1 cellular context compared by ENCODE assay signal in the genomic region with DNA sequence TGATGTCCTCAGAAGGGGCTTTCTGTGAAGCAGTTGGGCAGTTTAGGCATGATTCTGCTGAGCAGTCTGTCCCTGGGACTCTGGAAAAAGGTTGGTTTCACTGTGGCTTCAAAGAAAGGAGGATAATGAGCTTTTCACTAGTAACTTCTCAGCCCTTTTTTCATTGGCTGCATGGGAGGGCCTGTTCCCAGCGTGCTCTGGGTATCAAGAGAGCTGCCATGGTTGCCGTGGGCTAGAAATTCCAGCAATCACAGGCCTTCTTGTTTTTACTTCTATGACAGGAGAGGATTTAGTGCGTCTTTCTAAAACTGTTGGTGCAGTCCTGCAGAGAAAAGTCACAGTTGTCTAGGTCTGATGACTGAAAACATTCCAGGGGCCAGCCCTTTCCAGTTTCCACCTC.
TF ChIP-seq lines count a peak whose summit lies in the region.

No MANE protein-coding gene starts in this region.

TF ChIP-seq in SK-N-SH treated with all-trans-retinoic acid at 6 μM for 48 hours, 23 proteins besides CTCF, POLR2A, EP300 and RAD21 (continued from another document):
- TF ChIP-seq PPARA (CRISPR knock-in tag; IDR thresholded peaks at IDR 0.05; ENCODE audit: borderline replicate concordance): no peak
- TF ChIP-seq TCF4 (CRISPR knock-in tag; IDR thresholded peaks at IDR 0.05; ENCODE audit: borderline replicate concordance): no peak
- no peak for TF ChIP-seq GLIS3 (CRISPR knock-in tag; IDR thresholded peaks at IDR 0.05)
- TF ChIP-seq, protein P1, sequence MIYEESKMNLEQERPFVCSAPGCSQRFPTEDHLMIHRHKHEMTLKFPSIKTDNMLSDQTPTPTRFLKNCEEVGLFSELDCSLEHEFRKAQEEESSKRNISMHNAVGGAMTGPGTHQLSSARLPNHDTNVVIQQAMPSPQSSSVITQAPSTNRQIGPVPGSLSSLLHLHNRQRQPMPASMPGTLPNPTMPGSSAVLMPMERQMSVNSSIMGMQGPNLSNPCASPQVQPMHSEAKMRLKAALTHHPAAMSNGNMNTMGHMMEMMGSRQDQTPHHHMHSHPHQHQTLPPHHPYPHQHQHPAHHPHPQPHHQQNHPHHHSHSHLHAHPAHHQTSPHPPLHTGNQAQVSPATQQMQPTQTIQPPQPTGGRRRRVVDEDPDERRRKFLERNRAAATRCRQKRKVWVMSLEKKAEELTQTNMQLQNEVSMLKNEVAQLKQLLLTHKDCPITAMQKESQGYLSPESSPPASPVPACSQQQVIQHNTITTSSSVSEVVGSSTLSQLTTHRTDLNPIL (CRISPR knock-in tag; IDR thresholded peaks at IDR 0.05; ENCODE audit: low read depth): no peak
- no peak for TF ChIP-seq CSRNP3 (CRISPR knock-in tag; IDR thresholded peaks at IDR 0.05)
- no peak for TF ChIP-seq CSDC2 (CRISPR knock-in tag; IDR thresholded peaks at IDR 0.05)
- TF ChIP-seq ZFP3 (CRISPR knock-in tag; IDR thresholded peaks at IDR 0.05): no peak
- TF ChIP-seq, protein P2, sequence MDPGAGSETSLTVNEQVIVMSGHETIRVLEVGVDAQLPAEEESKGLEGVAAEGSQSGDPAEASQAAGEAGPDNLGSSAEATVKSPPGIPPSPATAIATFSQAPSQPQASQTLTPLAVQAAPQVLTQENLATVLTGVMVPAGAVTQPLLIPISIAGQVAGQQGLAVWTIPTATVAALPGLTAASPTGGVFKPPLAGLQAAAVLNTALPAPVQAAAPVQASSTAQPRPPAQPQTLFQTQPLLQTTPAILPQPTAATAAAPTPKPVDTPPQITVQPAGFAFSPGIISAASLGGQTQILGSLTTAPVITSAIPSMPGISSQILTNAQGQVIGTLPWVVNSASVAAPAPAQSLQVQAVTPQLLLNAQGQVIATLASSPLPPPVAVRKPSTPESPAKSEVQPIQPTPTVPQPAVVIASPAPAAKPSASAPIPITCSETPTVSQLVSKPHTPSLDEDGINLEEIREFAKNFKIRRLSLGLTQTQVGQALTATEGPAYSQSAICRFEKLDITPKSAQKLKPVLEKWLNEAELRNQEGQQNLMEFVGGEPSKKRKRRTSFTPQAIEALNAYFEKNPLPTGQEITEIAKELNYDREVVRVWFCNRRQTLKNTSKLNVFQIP (CRISPR knock-in tag; IDR thresholded peaks at IDR 0.05; ENCODE audit: borderline replicate concordance, low read depth): no peak
